In genomic region chr10:49299816-49300139, GRCh38 we compare ENCODE assay signal across 12 cellular contexts. TPM values are rescaled to one million over a fixed set of nuclear protein-coding genes. Genes with fewer than 3 reads are reported as not detected.
DNase-seq lines count a peak whose midpoint lies in the region; ATAC-seq and TF ChIP-seq lines count a peak whose summit lies in the region.
"Had no signal": no experiment of that assay in that cellular context is flagged by ENCODE, and none has a peak within 500 bp of the region (broad histone marks: within the 10 kb centered on the region; RNA-seq: fewer than 3 reads in every experiment).

No MANE protein-coding gene starts in this region.

- no peaks in the 10 kb centered on the region for H3K36me3 ChIP-seq in HAP-1 (replicated peaks)

- DNase-seq in ELF-1 (ENCODE audit: low read depth, low spot score) (peak; percentile 71), NCI-H1048 (lab: John Stamatoyannopoulos, UW) (no peak), GM10266 (ENCODE audit: extremely low spot score) (no peak), NCI-H146 (lab: John Stamatoyannopoulos, UW) (no peak), HAP-1 (ENCODE audit: low spot score in 2 of 2) (no peak)
- DNase-seq: activated CD8-positive, alpha-beta T cell treated with anti-CD3 and anti-CD28 coated beads for 36 hours; SIG-M5 had no signal

- H3K4me3 ChIP-seq in HAP-1, result no peak overlapping the region

- peak; percentile 71 for ATAC-seq in GM19467 (IDR thresholded peaks at IDR 0.05; ENCODE audit: unreplicated experiment)
- peak; percentile 43 for ATAC-seq in HG03103 (IDR thresholded peaks at IDR 0.05; ENCODE audit: low read depth, unreplicated experiment)
- peak; percentile 23 for ATAC-seq in esophagus mucosa
- ATAC-seq: activated CD8-positive, alpha-beta T cell treated with anti-CD3 and anti-CD28 coated beads for 36 hours had no signal

- TF ChIP-seq CTCF in GM10266 (IDR thresholded peaks at IDR 0.05; ENCODE audit: control insufficient read depth, insufficient read depth, low read depth, missing control alignments), result no peak

- in situ Hi-C loops in HAP-1 (cut with MboI; ENCODE audit: low sequenced_read_pairs), result no loop called here

- H3K9me3 ChIP-seq in HAP-1, result no peaks in the 10 kb centered on the region

- H3K27me3 ChIP-seq in HAP-1 (ENCODE audit: low read depth), result no peaks in the 10 kb centered on the region

- H3K4me1 ChIP-seq in HAP-1, result no peaks in the 10 kb centered on the region

RNA-seq across cellular contexts. Expression of gene C10orf71, which starts 0.8 kb away (rescaled TPM):
- not detected for total RNA-seq in esophagus mucosa
- total RNA-seq: activated CD8-positive, alpha-beta T cell treated with anti-CD3 and anti-CD28 coated beads for 36 hours; astrocyte; omental fat pad had no signal
